24 cellular contexts compared by ENCODE assay signal in the genomic region with DNA sequence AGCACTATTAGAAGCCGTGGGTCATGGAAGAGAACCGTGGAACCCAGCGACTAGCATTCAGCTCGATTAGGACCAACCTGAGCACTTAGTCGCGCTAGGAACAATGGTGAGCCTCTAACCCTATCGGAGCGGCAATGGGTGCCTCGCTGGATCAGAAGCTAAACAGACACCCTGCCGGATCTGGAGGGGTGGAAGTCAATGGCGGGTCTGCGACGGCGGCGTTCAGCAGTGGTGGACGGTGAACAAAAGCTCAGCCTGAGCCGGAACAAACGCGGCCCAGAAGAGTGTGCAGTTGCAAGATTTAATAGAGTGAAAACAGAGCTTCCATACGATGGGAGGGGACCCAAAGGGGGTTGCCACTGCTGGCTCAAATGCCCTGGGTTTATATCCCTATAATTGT.
DNase-seq lines count a peak whose midpoint lies in the region; ATAC-seq, FAIRE-seq and TF ChIP-seq lines count a peak whose summit lies in the region.
"Had no signal": no experiment of that assay in that cellular context is flagged by ENCODE, and none has a peak within 500 bp of the region (broad histone marks: within the 10 kb centered on the region; RNA-seq: fewer than 3 reads in every experiment).

No MANE protein-coding gene starts in this region.

- no peak overlapping the region for H2BK120ac ChIP-seq in H1 (replicated peaks; ENCODE audit: low read depth, low read length)

- H3K23me2 ChIP-seq in H1 (ENCODE audit: low read depth, low read length): no peaks in the 10 kb centered on the region

- H3K23ac ChIP-seq in H1 (ENCODE audit: insufficient read length): no peak overlapping the region

- intact Hi-C loops in testis (cut with DNase I; ENCODE audit: low total_unique reads): no loop called here
- intact Hi-C loops in activated T-helper 1 cell treated with anti-CD3 and anti-CD28 coated beads, Interleukin-12 subunit alpha, Interleukin-12 subunit beta, Interleukin-2, Interleukin-4 antibody, amounts not matched to agents 30 ng/mL and 10 ng/mL and 1 ng/mL, durations not matched to agents 14 hours and 24 hours and 36 hours (cut with micrococcal nuclease): no loop called here

- H4K20me1 ChIP-seq in GM23338 (replicated peaks; ENCODE audit: insufficient read depth): no peaks in the 10 kb centered on the region
- H4K20me1 ChIP-seq in H1 (replicated peaks in 1 of 2; ENCODE audit: control insufficient read depth in 1 of 2, insufficient read depth in 2 of 2, low read length in 2 of 2): no peaks in the 10 kb centered on the region
- H4K20me1 ChIP-seq: BLaER1 treated with 17β-estradiol and CSF1 and Interleukin-3, amounts not matched to agents 10 nM and 100 nM had no signal

- no peaks in the 10 kb centered on the region for H3F3A ChIP-seq in GM23338 (replicated peaks; ENCODE audit: low read depth)

- H2BK5ac ChIP-seq in H1 (ENCODE audit: low read depth, low read length): no peak overlapping the region

- H3K27ac Mint-ChIP-seq in GM23338: no peak overlapping the region
- H3K27ac Mint-ChIP-seq in activated T-helper 1 cell treated with anti-CD3 and anti-CD28 coated beads, Interleukin-12 subunit alpha, Interleukin-12 subunit beta, Interleukin-2, Interleukin-4 antibody, amounts not matched to agents 30 ng/mL and 10 ng/mL and 1 ng/mL, durations not matched to agents 14 hours and 24 hours and 36 hours: no peak overlapping the region
- H3K27ac Mint-ChIP-seq: CD14-positive monocyte; CD4-positive, alpha-beta T cell; CD8-positive, alpha-beta memory T cell; H9 had no signal

- TF ChIP-seq POLR2A in H1 (IDR thresholded peaks at IDR 0.05; ENCODE audit: control extremely low read depth in 1 of 2, low read depth in 2 of 2, low read length in 2 of 2) (no peak), testis (IDR thresholded peaks at IDR 0.05) (no peak), H54 (IDR thresholded peaks at IDR 0.05; ENCODE audit: low read depth, low read length) (no peak)

- H4K91ac ChIP-seq in H1 (replicated peaks; ENCODE audit: insufficient read length, low read length): no peak overlapping the region

- CTCF ChIA-PET in H1 (lab: Charles Lee; ENCODE audit: partially characterized antibody): interaction anchor here (1.8 kb wide), 1 partner anchor 9 kb away, joined by 9 read pairs; no protein-coding TSS in a partner anchor

- H2BK15ac ChIP-seq in H1 (ENCODE audit: low read length): no peak overlapping the region

- DNase-seq in NCI-H1092 treated with DMSO at 0.1 percent for 48 hours (lab: John Stamatoyannopoulos, UW): peak; percentile 1
- no peak for DNase-seq in NCI-H1092 (lab: John Stamatoyannopoulos, UW)
- DNase-seq in GM23338 (ENCODE audit: low spot score): no peak
- DNase-seq in H1 (ENCODE audit: low read depth in 1 of 2, low spot score in 2 of 2): no peak
- DNase-seq in testis: peak; percentile 16
- DNase-seq in H54 (ENCODE audit: insufficient read length, low spot score): no peak
- DNase-seq in activated T-helper 1 cell treated with anti-CD3 and anti-CD28 coated beads, Interleukin-12 subunit alpha, Interleukin-12 subunit beta, Interleukin-2, Interleukin-4 antibody, amounts not matched to agents 30 ng/mL and 10 ng/mL and 1 ng/mL, durations not matched to agents 14 hours and 24 hours and 36 hours (ENCODE audit: low spot score): no peak
- DNase-seq: AML-193; BE2C; CD4-positive, alpha-beta T cell; CD8-positive, alpha-beta memory T cell; DMS 273 treated with DMSO at 0.1 percent for 48 hours; DMS79; EL; GDM1; GOT3; H9 had no signal

- no peak overlapping the region for H4K8ac ChIP-seq in H1 (ENCODE audit: extremely low read depth, insufficient read depth, low read length)

- no peaks in the 10 kb centered on the region for H3K9me3 Mint-ChIP-seq in GM23338
- no peaks in the 10 kb centered on the region for H3K9me3 Mint-ChIP-seq in activated T-helper 1 cell treated with anti-CD3 and anti-CD28 coated beads, Interleukin-12 subunit alpha, Interleukin-12 subunit beta, Interleukin-2, Interleukin-4 antibody, amounts not matched to agents 30 ng/mL and 10 ng/mL and 1 ng/mL, durations not matched to agents 14 hours and 24 hours and 36 hours
- H3K9me3 Mint-ChIP-seq: CD4-positive, alpha-beta T cell; H9 had no signal

- H3K18ac ChIP-seq in H1 (ENCODE audit: extremely low read depth, low read length): no peak overlapping the region

- H3K4me3 Mint-ChIP-seq in GM23338: no peak overlapping the region
- H3K4me3 Mint-ChIP-seq in activated T-helper 1 cell treated with anti-CD3 and anti-CD28 coated beads, Interleukin-12 subunit alpha, Interleukin-12 subunit beta, Interleukin-2, Interleukin-4 antibody, amounts not matched to agents 30 ng/mL and 10 ng/mL and 1 ng/mL, durations not matched to agents 14 hours and 24 hours and 36 hours: no peak overlapping the region
- H3K4me3 Mint-ChIP-seq: CD14-positive monocyte; CD4-positive, alpha-beta T cell; CD8-positive, alpha-beta memory T cell; H9 had no signal

- H2BK20ac ChIP-seq in H1 (ENCODE audit: low read length): no peak overlapping the region

- H3K9ac ChIP-seq in H1 (replicated peaks in 1 of 4; ENCODE audit: extremely low read depth in 1 of 4, low read depth in 3 of 4, low read length in 3 of 4): no peak overlapping the region
- H3K9ac ChIP-seq: BLaER1 treated with 17β-estradiol and CSF1 and Interleukin-3, amounts not matched to agents 10 nM and 100 nM had no signal

- no peak overlapping the region for H3K4ac ChIP-seq in H1 (replicated peaks; ENCODE audit: insufficient read length, low read depth, low read length)

- no peak for TF ChIP-seq RAD21 in H1 (IDR thresholded peaks at IDR 0.05 in 1 of 2, conservative IDR thresholded peaks at IDR 0.05 in 1 of 2; ENCODE audit: low read depth in 2 of 2, low read length in 2 of 2)

- H2BK12ac ChIP-seq in H1 (ENCODE audit: low read depth, low read length): no peak overlapping the region

- H3K27ac ChIP-seq in GM23338 (ENCODE audit: low read depth) (no peak overlapping the region), H1 (ENCODE audit: low read depth, low read length) (no peak overlapping the region), testis (no peak overlapping the region)
- H3K27ac ChIP-seq: 22Rv1; BLaER1 treated with 17β-estradiol and CSF1 and Interleukin-3, amounts not matched to agents 10 nM and 100 nM had no signal

- no peaks in the 10 kb centered on the region for H3K36me3 Mint-ChIP-seq in GM23338 (ENCODE audit: low read depth)
- no peaks in the 10 kb centered on the region for H3K36me3 Mint-ChIP-seq in activated T-helper 1 cell treated with anti-CD3 and anti-CD28 coated beads, Interleukin-12 subunit alpha, Interleukin-12 subunit beta, Interleukin-2, Interleukin-4 antibody, amounts not matched to agents 30 ng/mL and 10 ng/mL and 1 ng/mL, durations not matched to agents 14 hours and 24 hours and 36 hours (ENCODE audit: low read depth)
- H3K36me3 Mint-ChIP-seq: CD14-positive monocyte; CD8-positive, alpha-beta memory T cell had no signal

- peaks cover 2% of the 10 kb centered on the region for H3K27me3 Mint-ChIP-seq in GM23338 (ENCODE audit: insufficient read depth, low read depth, poor library complexity)
- H3K27me3 Mint-ChIP-seq in activated T-helper 1 cell treated with anti-CD3 and anti-CD28 coated beads, Interleukin-12 subunit alpha, Interleukin-12 subunit beta, Interleukin-2, Interleukin-4 antibody, amounts not matched to agents 30 ng/mL and 10 ng/mL and 1 ng/mL, durations not matched to agents 14 hours and 24 hours and 36 hours (ENCODE audit: insufficient read depth): peaks cover 1% of the 10 kb centered on the region
- H3K27me3 Mint-ChIP-seq: CD4-positive, alpha-beta T cell had no signal

- peaks cover 13% of the 10 kb centered on the region for H3K9me2 ChIP-seq in GM23338 (ENCODE audit: insufficient read depth)

- H3K27me3 ChIP-seq in GM23338 (ENCODE audit: insufficient read depth) (no peaks in the 10 kb centered on the region), H1 (replicated peaks in 1 of 4; ENCODE audit: control insufficient read depth in 3 of 4, extremely low read depth in 1 of 4, insufficient read depth in 3 of 4, low read length in 3 of 4) (no peaks in the 10 kb centered on the region), testis (no peaks in the 10 kb centered on the region)
- H3K27me3 ChIP-seq: BE2C; BLaER1 treated with 17β-estradiol and CSF1 and Interleukin-3, amounts not matched to agents 10 nM and 100 nM had no signal

- no peak for TF ChIP-seq EP300 in H1 (IDR thresholded peaks at IDR 0.05; ENCODE audit: borderline replicate concordance in 1 of 2, low read depth in 2 of 2, low read length in 2 of 2)

- no peaks in the 10 kb centered on the region for H3K4me1 Mint-ChIP-seq in GM23338
- no peaks in the 10 kb centered on the region for H3K4me1 Mint-ChIP-seq in activated T-helper 1 cell treated with anti-CD3 and anti-CD28 coated beads, Interleukin-12 subunit alpha, Interleukin-12 subunit beta, Interleukin-2, Interleukin-4 antibody, amounts not matched to agents 30 ng/mL and 10 ng/mL and 1 ng/mL, durations not matched to agents 14 hours and 24 hours and 36 hours (ENCODE audit: low read depth)
- H3K4me1 Mint-ChIP-seq: CD14-positive monocyte; CD8-positive, alpha-beta memory T cell; H9 had no signal

- POLR2A ChIA-PET in H1 (lab: Charles Lee; ENCODE audit: partially characterized antibody): no interaction called here

- no peaks in the 10 kb centered on the region for H3K79me2 ChIP-seq in GM23338 (replicated peaks; ENCODE audit: insufficient read depth)
- no peaks in the 10 kb centered on the region for H3K79me2 ChIP-seq in H1 (ENCODE audit: control insufficient read depth in 1 of 2, insufficient read depth in 2 of 2, low read length in 2 of 2)

- H2AFZ ChIP-seq in GM23338 (peak overlapping the region; percentile 90; the same call in 1 of the 2 replicates), H1 (ENCODE audit: low read length) (0 out of 2 replicates have a peak overlapping the region, but pooled peaks have one; percentile 50)

- no peak for TF ChIP-seq CTCF in GM23338 (conservative IDR thresholded peaks at IDR 0.05; ENCODE audit: low read depth in 2 of 2)
- no peak for TF ChIP-seq CTCF in H1 (IDR thresholded peaks at IDR 0.05; ENCODE audit: control extremely low read depth in 1 of 3, insufficient read depth in 1 of 3, low read depth in 1 of 3, low read length in 3 of 3)
- no peak for TF ChIP-seq CTCF in testis (IDR thresholded peaks at IDR 0.05)

- ATAC-seq in GM23338: no peak
- ATAC-seq: GM12878, HCT116 had no signal

- no peak overlapping the region for H3K56ac ChIP-seq in H1 (replicated peaks; ENCODE audit: insufficient read length, low read depth, low read length)

- H3K79me1 ChIP-seq in H1 (ENCODE audit: low read depth, low read length): no peaks in the 10 kb centered on the region

- no peaks in the 10 kb centered on the region for H3K9me3 ChIP-seq in H1 (ENCODE audit: insufficient read depth in 2 of 2, low read depth in 1 of 2, low read length in 1 of 2)
- no peaks in the 10 kb centered on the region for H3K9me3 ChIP-seq in testis
- H3K9me3 ChIP-seq: BE2C; BLaER1 treated with 17β-estradiol and CSF1 and Interleukin-3, amounts not matched to agents 10 nM and 100 nM had no signal

- no peak overlapping the region for H3K4me3 ChIP-seq in GM23338
- no peak overlapping the region for H3K4me3 ChIP-seq in H1 (ENCODE audit: extremely low read depth in 1 of 4, insufficient read depth in 2 of 4, low read depth in 3 of 4, low read length in 4 of 4)
- H3K4me3 ChIP-seq in testis: no peak overlapping the region
- H3K4me3 ChIP-seq: BLaER1 treated with 17β-estradiol and CSF1 and Interleukin-3, amounts not matched to agents 10 nM and 100 nM; GM12878 had no signal

- no peak overlapping the region for H3K14ac ChIP-seq in H1 (ENCODE audit: insufficient read length)

- H3K4me1 ChIP-seq in GM23338 (ENCODE audit: insufficient read depth) (no peaks in the 10 kb centered on the region), H1 (replicated peaks in 1 of 4; ENCODE audit: control insufficient read depth in 3 of 4, insufficient read depth in 4 of 4, low read length in 3 of 4) (no peaks in the 10 kb centered on the region), testis (no peaks in the 10 kb centered on the region)
- H3K4me1 ChIP-seq: BE2C had no signal

- no peak overlapping the region for H2AK5ac ChIP-seq in H1 (ENCODE audit: low read depth, low read length)

- WGBS in H1 (ENCODE audit: extremely low coverage in 1 of 2, insufficient coverage in 1 of 2, insufficient read length in 1 of 2, insufficient replicate concordance in 2 of 2, low coverage in 1 of 2, low lambda C conversion rate in 2 of 2, missing lambda C conversion rate in 1 of 2), 2 experiments: 96% methylated on average over 20 of the region's 20 CpGs; no CpG with 5 or more reads in 1 of the 2 experiments
- 71 to 73% methylated on average over 15 to 20 of the region's 20 CpGs for WGBS in testis, 2 donors

- H4K5ac ChIP-seq in H1 (ENCODE audit: insufficient read length, low read depth, low read length): no peak overlapping the region

- no peak for FAIRE-seq in H1 (lab: Jason Lieb, UNC)
- FAIRE-seq in H54 (lab: Jason Lieb, UNC): no peak
- FAIRE-seq: A204.1, D721Med, GM12878 had no signal

- H3K4me2 ChIP-seq in GM23338 (no peak overlapping the region), H1 (ENCODE audit: insufficient read depth in 1 of 2, low read depth in 2 of 2, low read length in 2 of 2) (no peak overlapping the region)
- H3K4me2 ChIP-seq: BLaER1 treated with 17β-estradiol and CSF1 and Interleukin-3, amounts not matched to agents 10 nM and 100 nM had no signal

- no peaks in the 10 kb centered on the region for H3K36me3 ChIP-seq in GM23338 (ENCODE audit: insufficient read depth)
- H3K36me3 ChIP-seq in H1 (ENCODE audit: control insufficient read depth in 2 of 4, insufficient read depth in 4 of 4, low read length in 3 of 4): no peaks in the 10 kb centered on the region
- H3K36me3 ChIP-seq in testis (ENCODE audit: low read depth, missing control alignments): no peaks in the 10 kb centered on the region
- H3K36me3 ChIP-seq: BE2C; BLaER1 treated with 17β-estradiol and CSF1 and Interleukin-3, amounts not matched to agents 10 nM and 100 nM had no signal

Comparison
In these comparisons a context has a peak if more than half of its experiments do, and no peak if none do; other contexts are left out.
1. DNase-seq: peak in NCI-H1092 treated with DMSO at 0.1 percent for 48 hours (single experiment) and testis (single experiment); none in NCI-H1092 (single experiment), GM23338 (single experiment), H1 (0 of 2), H54 (single experiment) and activated T-helper 1 cell treated with anti-CD3 and anti-CD28 coated beads, Interleukin-12 subunit alpha, Interleukin-12 subunit beta, Interleukin-2, Interleukin-4 antibody, amounts not matched to agents 30 ng/mL and 10 ng/mL and 1 ng/mL, durations not matched to agents 14 hours and 24 hours and 36 hours (single experiment).